Comparison of ENCODE assay signal across 25 cellular contexts in genomic region chr18:50331691-50332090, GRCh38. TPM values are rescaled to one million over a fixed set of nuclear protein-coding genes. Genes with fewer than 3 reads are reported as not detected.
DNase-seq lines count a peak whose midpoint lies in the region; ATAC-seq, FAIRE-seq and TF ChIP-seq lines count a peak whose summit lies in the region.
"Had no signal": no experiment of that assay in that cellular context is flagged by ENCODE, and none has a peak within 500 bp of the region (broad histone marks: within the 10 kb centered on the region; RNA-seq: fewer than 3 reads in every experiment).

No MANE protein-coding gene starts in this region.

- FAIRE-seq in GM18507 (lab: Jason Lieb, UNC), result peak; percentile 36
- FAIRE-seq in bronchial epithelial cell (lab: Jason Lieb, UNC), result peak; percentile 55
- FAIRE-seq: A204.1, GM12878 had no signal

- no peaks in the 10 kb centered on the region for H3K36me3 Mint-ChIP-seq in activated naive CD8-positive, alpha-beta T cell treated with anti-CD3 and anti-CD28 coated beads for 36 hours
- H3K36me3 Mint-ChIP-seq: CD14-positive monocyte; CD4-positive, alpha-beta memory T cell; CD4-positive, CD25-positive, alpha-beta regulatory T cell had no signal

- H3K4me3 Mint-ChIP-seq in activated naive CD8-positive, alpha-beta T cell treated with anti-CD3 and anti-CD28 coated beads for 36 hours, result no peak overlapping the region
- H3K4me3 Mint-ChIP-seq: CD14-positive monocyte; CD4-positive, alpha-beta memory T cell; CD4-positive, CD25-positive, alpha-beta regulatory T cell; CD8-positive, alpha-beta memory T cell had no signal

- no peak overlapping the region for H3K4me3 ChIP-seq in BLaER1 treated with 17β-estradiol and CSF1 and Interleukin-3, amounts not matched to agents 10 nM and 100 nM
- H3K4me3 ChIP-seq in bronchial epithelial cell (ENCODE audit: low read depth, low read length), result no peak overlapping the region
- no peak overlapping the region for H3K4me3 ChIP-seq in thyroid gland (replicated peaks in 1 of 3)
- H3K4me3 ChIP-seq: GM12878 had no signal

- DNase-seq in GM18507 (ENCODE audit: extremely low spot score, insufficient read length, low read depth) (no peak), bronchial epithelial cell (ENCODE audit: low read depth) (no peak), thyroid gland (peak; percentile 53 to 60), NCI-H524 (lab: John Stamatoyannopoulos, UW) (no peak), NOMO-1 (lab: John Stamatoyannopoulos, UW; ENCODE audit: unreplicated experiment in 2 of 2) (no peak)
- no peak for DNase-seq in activated naive CD8-positive, alpha-beta T cell treated with anti-CD3 and anti-CD28 coated beads for 36 hours
- DNase-seq: 8988T; ACHN; BE2C; C1 segment of cervical spinal cord; CD4-positive, alpha-beta memory T cell; CD4-positive, CD25-positive, alpha-beta regulatory T cell; CD8-positive, alpha-beta memory T cell; COR-L47; DMS 273 treated with DMSO at 0.1 percent for 48 hours; DMS153; DMS79; DND-41; EL; GDM1 had no signal

- peaks cover 0 to 20% (median 13%) of the 10 kb centered on the region in 11 experiments; a peak in 12 of 22 replicates for H3K9me3 ChIP-seq in BLaER1 treated with 17β-estradiol and CSF1 and Interleukin-3, amounts not matched to agents 10 nM and 100 nM (replicated peaks in 1 of 11)
- H3K9me3 ChIP-seq in thyroid gland, result no peaks in the 10 kb centered on the region
- H3K9me3 ChIP-seq: BE2C had no signal

- H3K27ac ChIP-seq in BLaER1 treated with 17β-estradiol and CSF1 and Interleukin-3, amounts not matched to agents 10 nM and 100 nM, result no peak overlapping the region
- H3K27ac ChIP-seq in thyroid gland, result no peak overlapping the region

- H3K4me2 ChIP-seq in BLaER1 treated with 17β-estradiol and CSF1 and Interleukin-3, amounts not matched to agents 10 nM and 100 nM, result peak overlapping the region in 9 of 11 experiments; percentile 2 to 84 (median 71); a peak in 15 of 22 replicates

- H3K27me3 ChIP-seq in BLaER1 treated with 17β-estradiol and CSF1 and Interleukin-3, amounts not matched to agents 10 nM and 100 nM, result peaks cover 0 to 7% (median 2%) of the 10 kb centered on the region in 11 experiments; a peak in 8 of 22 replicates
- peaks cover 1% of the 10 kb centered on the region for H3K27me3 ChIP-seq in bronchial epithelial cell (ENCODE audit: control insufficient read depth, insufficient read depth, low read length)
- no peaks in the 10 kb centered on the region for H3K27me3 ChIP-seq in thyroid gland
- H3K27me3 ChIP-seq: BE2C had no signal

- peaks cover 3% of the 10 kb centered on the region for H3K9me3 Mint-ChIP-seq in activated naive CD8-positive, alpha-beta T cell treated with anti-CD3 and anti-CD28 coated beads for 36 hours

- 24 to 31% methylated on average over 1 of the region's 1 CpG for WGBS in thyroid gland, 2 donors

- no peak for TF ChIP-seq CTCF in bronchial epithelial cell (IDR thresholded peaks at IDR 0.05; ENCODE audit: insufficient read depth, low read length, severe bottlenecking)
- TF ChIP-seq CTCF in thyroid gland (IDR thresholded peaks at IDR 0.05), result no peak

- intact Hi-C loops in thyroid gland (cut with DNase I), result no loop called here

- H3K4me1 ChIP-seq in BLaER1 treated with 17β-estradiol and CSF1 and Interleukin-3, amounts not matched to agents 10 nM and 100 nM, result peaks cover 29 to 45% (median 42%) of the 10 kb centered on the region in 10 experiments
- peaks cover 0 to 4% of the 10 kb centered on the region in 2 donors for H3K4me1 ChIP-seq in thyroid gland
- H3K4me1 ChIP-seq: BE2C had no signal

- no peak for ATAC-seq in GM21360 (IDR thresholded peaks at IDR 0.05; ENCODE audit: unreplicated experiment)
- ATAC-seq: GM12878 had no signal

- no peak overlapping the region for H3K9ac ChIP-seq in BLaER1 treated with 17β-estradiol and CSF1 and Interleukin-3, amounts not matched to agents 10 nM and 100 nM

- peaks cover 8% of the 10 kb centered on the region for H3K27me3 Mint-ChIP-seq in activated naive CD8-positive, alpha-beta T cell treated with anti-CD3 and anti-CD28 coated beads for 36 hours

- H3K27ac Mint-ChIP-seq in activated naive CD8-positive, alpha-beta T cell treated with anti-CD3 and anti-CD28 coated beads for 36 hours, result no peak overlapping the region
- H3K27ac Mint-ChIP-seq: CD14-positive monocyte; CD4-positive, alpha-beta memory T cell; CD4-positive, CD25-positive, alpha-beta regulatory T cell; CD8-positive, alpha-beta memory T cell had no signal

- H4K20me1 ChIP-seq in BLaER1 treated with 17β-estradiol and CSF1 and Interleukin-3, amounts not matched to agents 10 nM and 100 nM, result no peaks in the 10 kb centered on the region

- no peaks in the 10 kb centered on the region for H3K4me1 Mint-ChIP-seq in activated naive CD8-positive, alpha-beta T cell treated with anti-CD3 and anti-CD28 coated beads for 36 hours
- H3K4me1 Mint-ChIP-seq: CD14-positive monocyte; CD4-positive, alpha-beta memory T cell; CD4-positive, CD25-positive, alpha-beta regulatory T cell; CD8-positive, alpha-beta memory T cell had no signal

- H3K36me3 ChIP-seq in BLaER1 treated with 17β-estradiol and CSF1 and Interleukin-3, amounts not matched to agents 10 nM and 100 nM, result no peaks in the 10 kb centered on the region
- H3K36me3 ChIP-seq in bronchial epithelial cell (ENCODE audit: control insufficient read depth, insufficient read depth, low read length) (no peaks in the 10 kb centered on the region), thyroid gland (no peaks in the 10 kb centered on the region)
- H3K36me3 ChIP-seq: BE2C had no signal

- TF ChIP-seq POLR2A in thyroid gland (IDR thresholded peaks at IDR 0.05), result no peak

RNA-seq across cellular contexts. Expression of gene SKA1, which starts 43.2 kb away (rescaled TPM):
- total RNA-seq in bronchial epithelial cell, result 0.26 and 0.51 TPM in 2 replicates
- total RNA-seq in thyroid gland, result under 1 TPM in 1 of 4 donors, not detected in 3; 0.45 TPM
- total RNA-seq in activated naive CD8-positive, alpha-beta T cell treated with anti-CD3 and anti-CD28 coated beads for 36 hours, result 10 to 100 TPM; 37.5 to 38.8 TPM

RNA-seq across cellular contexts. Expression of gene CXXC1, which starts 44.2 kb away (rescaled TPM):
- total RNA-seq in bronchial epithelial cell (32.6 and 40.1 TPM in 2 replicates), thyroid gland (100 to 1,000 TPM in 1 of 4 donors, 10 to 100 TPM in 3; 39.7 to 125 (median 62.7) TPM)
- 10 to 100 TPM; 97.0 to 97.2 TPM for total RNA-seq in activated naive CD8-positive, alpha-beta T cell treated with anti-CD3 and anti-CD28 coated beads for 36 hours

RNA-seq across cellular contexts. Expression of gene MBD1, which starts 50.4 kb away (rescaled TPM):
- total RNA-seq in bronchial epithelial cell (127 and 221 TPM in 2 replicates), thyroid gland (10 to 100 TPM; 62.6 to 98.8 (median 90.6) TPM)
- 10 to 100 TPM; 65.6 to 69.9 TPM for total RNA-seq in activated naive CD8-positive, alpha-beta T cell treated with anti-CD3 and anti-CD28 coated beads for 36 hours

Comparison
In these comparisons a context has a peak if more than half of its experiments do, and no peak if none do; other contexts are left out.
1. DNase-seq: peak in thyroid gland (2 of 2); none in GM18507 (single experiment), bronchial epithelial cell (single experiment), NCI-H524 (0 of 2), NOMO-1 (0 of 2) and activated naive CD8-positive, alpha-beta T cell treated with anti-CD3 and anti-CD28 coated beads for 36 hours (single experiment).
2. RNA of gene SKA1, which starts 43.2 kb away (total RNA-seq): 37.5 to 38.8 TPM in activated naive CD8-positive, alpha-beta T cell treated with anti-CD3 and anti-CD28 coated beads for 36 hours; 0.26 to 0.51 TPM in bronchial epithelial cell and 0.45 TPM in thyroid gland; every median in the first group is over 10 times any median in the second.